In the genomic region with DNA sequence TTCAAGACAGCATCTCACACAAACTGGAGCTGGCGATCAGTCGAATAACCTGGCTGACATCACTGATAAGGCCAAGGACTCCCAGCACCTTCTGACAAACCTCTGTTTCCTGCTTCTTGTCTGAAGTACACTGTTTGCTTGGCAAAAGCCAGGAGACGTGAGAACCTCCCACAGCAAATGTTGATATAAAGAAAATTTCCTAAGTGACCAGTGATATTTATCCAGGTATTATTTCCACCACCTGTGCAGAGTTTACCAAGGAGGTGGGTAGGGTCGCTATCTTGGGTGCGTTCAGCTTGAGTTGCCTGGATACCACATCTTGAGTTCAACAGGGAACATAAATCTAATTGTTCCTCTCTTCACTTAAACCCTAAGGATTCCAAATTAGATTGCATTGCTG, we compare ENCODE assay signal across 1 cellular context.
TF ChIP-seq lines count a peak whose summit lies in the region.

No MANE protein-coding gene starts in this region.

TF ChIP-seq in HepG2, 621 proteins besides CTCF, POLR2A, EP300 and RAD21 (continued from another document):
- TF ChIP-seq, protein P1, sequence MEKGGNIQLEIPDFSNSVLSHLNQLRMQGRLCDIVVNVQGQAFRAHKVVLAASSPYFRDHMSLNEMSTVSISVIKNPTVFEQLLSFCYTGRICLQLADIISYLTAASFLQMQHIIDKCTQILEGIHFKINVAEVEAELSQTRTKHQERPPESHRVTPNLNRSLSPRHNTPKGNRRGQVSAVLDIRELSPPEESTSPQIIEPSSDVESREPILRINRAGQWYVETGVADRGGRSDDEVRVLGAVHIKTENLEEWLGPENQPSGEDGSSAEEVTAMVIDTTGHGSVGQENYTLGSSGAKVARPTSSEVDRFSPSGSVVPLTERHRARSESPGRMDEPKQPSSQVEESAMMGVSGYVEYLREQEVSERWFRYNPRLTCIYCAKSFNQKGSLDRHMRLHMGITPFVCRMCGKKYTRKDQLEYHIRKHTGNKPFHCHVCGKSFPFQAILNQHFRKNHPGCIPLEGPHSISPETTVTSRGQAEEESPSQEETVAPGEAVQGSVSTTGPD (CRISPR knock-in tag; IDR thresholded peaks at IDR 0.05), result no peak
- no peak for TF ChIP-seq ZNF773 (CRISPR knock-in tag; IDR thresholded peaks at IDR 0.05; ENCODE audit: borderline replicate concordance)
- TF ChIP-seq MAFK (conservative IDR thresholded peaks at IDR 0.05 in 1 of 2, IDR thresholded peaks at IDR 0.05 in 1 of 2; ENCODE audit: low read length in 2 of 2), result no peak
- no peak for TF ChIP-seq AKAP8 (CRISPR knock-in tag; IDR thresholded peaks at IDR 0.05)
- no peak for TF ChIP-seq ZBTB21 (CRISPR knock-in tag; IDR thresholded peaks at IDR 0.05)
- no peak for TF ChIP-seq ZNF260 (CRISPR knock-in tag; IDR thresholded peaks at IDR 0.05; ENCODE audit: borderline replicate concordance, low read depth)
- no peak for TF ChIP-seq ZNF768 (CRISPR knock-in tag; IDR thresholded peaks at IDR 0.05)
- TF ChIP-seq, protein P2, sequence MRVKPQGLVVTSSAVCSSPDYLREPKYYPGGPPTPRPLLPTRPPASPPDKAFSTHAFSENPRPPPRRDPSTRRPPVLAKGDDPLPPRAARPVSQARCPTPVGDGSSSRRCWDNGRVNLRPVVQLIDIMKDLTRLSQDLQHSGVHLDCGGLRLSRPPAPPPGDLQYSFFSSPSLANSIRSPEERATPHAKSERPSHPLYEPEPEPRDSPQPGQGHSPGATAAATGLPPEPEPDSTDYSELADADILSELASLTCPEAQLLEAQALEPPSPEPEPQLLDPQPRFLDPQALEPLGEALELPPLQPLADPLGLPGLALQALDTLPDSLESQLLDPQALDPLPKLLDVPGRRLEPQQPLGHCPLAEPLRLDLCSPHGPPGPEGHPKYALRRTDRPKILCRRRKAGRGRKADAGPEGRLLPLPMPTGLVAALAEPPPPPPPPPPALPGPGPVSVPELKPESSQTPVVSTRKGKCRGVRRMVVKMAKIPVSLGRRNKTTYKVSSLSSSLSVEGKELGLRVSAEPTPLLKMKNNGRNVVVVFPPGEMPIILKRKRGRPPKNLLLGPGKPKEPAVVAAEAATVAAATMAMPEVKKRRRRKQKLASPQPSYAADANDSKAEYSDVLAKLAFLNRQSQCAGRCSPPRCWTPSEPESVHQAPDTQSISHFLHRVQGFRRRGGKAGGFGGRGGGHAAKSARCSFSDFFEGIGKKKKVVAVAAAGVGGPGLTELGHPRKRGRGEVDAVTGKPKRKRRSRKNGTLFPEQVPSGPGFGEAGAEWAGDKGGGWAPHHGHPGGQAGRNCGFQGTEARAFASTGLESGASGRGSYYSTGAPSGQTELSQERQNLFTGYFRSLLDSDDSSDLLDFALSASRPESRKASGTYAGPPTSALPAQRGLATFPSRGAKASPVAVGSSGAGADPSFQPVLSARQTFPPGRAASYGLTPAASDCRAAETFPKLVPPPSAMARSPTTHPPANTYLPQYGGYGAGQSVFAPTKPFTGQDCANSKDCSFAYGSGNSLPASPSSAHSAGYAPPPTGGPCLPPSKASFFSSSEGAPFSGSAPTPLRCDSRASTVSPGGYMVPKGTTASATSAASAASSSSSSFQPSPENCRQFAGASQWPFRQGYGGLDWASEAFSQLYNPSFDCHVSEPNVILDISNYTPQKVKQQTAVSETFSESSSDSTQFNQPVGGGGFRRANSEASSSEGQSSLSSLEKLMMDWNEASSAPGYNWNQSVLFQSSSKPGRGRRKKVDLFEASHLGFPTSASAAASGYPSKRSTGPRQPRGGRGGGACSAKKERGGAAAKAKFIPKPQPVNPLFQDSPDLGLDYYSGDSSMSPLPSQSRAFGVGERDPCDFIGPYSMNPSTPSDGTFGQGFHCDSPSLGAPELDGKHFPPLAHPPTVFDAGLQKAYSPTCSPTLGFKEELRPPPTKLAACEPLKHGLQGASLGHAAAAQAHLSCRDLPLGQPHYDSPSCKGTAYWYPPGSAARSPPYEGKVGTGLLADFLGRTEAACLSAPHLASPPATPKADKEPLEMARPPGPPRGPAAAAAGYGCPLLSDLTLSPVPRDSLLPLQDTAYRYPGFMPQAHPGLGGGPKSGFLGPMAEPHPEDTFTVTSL (CRISPR knock-in tag; IDR thresholded peaks at IDR 0.05; ENCODE audit: borderline replicate concordance), result no peak
- no peak for TF ChIP-seq ZNF101 (CRISPR knock-in tag; IDR thresholded peaks at IDR 0.05; ENCODE audit: borderline replicate concordance, low read depth)
- TF ChIP-seq ONECUT2 (CRISPR knock-in tag; IDR thresholded peaks at IDR 0.05), result no peak
- no peak for TF ChIP-seq PHF20 (CRISPR knock-in tag; IDR thresholded peaks at IDR 0.05)
- TF ChIP-seq, protein P3, sequence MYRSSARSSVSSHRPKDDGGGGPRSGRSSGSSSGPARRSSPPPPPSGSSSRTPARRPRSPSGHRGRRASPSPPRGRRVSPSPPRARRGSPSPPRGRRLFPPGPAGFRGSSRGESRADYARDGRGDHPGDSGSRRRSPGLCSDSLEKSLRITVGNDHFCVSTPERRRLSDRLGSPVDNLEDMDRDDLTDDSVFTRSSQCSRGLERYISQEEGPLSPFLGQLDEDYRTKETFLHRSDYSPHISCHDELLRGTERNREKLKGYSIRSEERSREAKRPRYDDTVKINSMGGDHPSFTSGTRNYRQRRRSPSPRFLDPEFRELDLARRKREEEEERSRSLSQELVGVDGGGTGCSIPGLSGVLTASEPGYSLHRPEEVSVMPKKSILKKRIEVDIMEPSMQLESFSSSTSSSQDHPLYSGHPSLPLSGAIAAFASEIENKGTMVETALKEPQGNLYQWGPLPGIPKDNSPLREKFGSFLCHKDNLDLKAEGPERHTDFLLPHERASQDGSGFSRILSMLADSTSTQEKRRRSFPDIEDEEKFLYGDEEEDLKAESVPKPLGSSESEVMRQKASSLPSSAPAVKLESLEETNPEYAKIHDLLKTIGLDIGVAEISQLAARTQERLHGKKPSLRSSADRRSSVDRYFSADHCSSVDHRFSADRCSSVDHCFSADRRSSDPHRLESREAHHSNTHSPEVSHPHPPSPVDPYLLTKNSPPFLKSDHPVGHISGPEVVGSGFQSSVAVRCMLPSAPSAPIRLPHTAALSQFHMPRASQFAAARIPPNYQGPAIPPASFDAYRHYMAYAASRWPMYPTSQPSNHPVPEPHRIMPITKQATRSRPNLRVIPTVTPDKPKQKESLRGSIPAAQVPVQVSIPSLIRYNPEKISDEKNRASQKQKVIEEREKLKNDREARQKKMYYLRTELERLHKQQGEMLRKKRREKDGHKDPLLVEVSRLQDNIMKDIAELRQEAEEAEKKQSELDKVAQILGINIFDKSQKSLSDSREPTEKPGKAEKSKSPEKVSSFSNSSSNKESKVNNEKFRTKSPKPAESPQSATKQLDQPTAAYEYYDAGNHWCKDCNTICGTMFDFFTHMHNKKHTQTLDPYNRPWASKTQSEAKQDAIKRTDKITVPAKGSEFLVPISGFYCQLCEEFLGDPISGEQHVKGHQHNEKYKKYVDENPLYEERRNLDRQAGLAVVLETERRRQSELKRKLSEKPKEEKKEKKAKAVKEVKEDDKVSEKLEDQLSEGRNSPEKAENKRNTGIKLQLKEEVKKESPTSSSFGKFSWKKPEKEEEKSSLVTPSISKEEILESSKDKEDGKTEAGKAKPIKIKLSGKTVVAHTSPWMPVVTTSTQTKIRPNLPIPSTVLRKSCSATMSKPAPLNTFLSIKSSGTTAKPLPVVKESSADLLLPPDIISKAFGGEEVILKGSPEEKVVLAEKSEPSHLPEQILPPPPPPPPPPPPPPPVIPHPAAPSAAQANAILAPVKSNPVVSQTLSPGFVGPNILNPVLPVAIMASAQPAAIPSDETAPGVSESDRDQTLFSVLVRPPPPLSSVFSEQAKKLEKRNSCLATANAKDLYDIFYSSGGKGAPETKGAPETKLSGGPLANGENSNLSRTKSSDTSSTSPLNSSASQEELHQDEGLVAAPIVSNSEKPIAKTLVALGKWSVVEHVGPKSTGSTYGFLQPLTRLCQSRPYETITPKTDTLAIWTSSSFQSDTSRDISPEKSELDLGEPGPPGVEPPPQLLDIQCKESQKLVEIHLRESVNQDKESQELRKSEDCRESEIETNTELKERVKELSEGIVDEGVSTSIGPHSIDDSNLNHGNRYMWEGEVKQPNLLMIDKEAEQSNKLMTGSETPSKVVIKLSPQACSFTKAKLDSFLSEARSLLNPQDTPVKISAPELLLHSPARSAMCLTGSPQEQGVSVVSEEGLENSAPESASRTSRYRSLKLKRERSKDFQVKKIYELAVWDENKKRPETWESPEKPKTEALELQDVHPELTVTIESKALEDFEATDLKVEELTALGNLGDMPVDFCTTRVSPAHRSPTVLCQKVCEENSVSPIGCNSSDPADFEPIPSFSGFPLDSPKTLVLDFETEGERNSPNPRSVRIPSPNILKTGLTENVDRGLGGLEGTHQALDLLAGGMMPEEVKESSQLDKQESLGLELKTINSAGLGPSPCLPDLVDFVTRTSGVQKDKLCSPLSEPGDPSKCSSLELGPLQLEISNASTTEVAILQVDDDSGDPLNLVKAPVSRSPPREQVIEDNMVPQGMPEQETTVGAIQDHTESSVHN (CRISPR knock-in tag; IDR thresholded peaks at IDR 0.05), result no peak
